Comparison of ENCODE assay signal across 13 cellular contexts in the genomic region with DNA sequence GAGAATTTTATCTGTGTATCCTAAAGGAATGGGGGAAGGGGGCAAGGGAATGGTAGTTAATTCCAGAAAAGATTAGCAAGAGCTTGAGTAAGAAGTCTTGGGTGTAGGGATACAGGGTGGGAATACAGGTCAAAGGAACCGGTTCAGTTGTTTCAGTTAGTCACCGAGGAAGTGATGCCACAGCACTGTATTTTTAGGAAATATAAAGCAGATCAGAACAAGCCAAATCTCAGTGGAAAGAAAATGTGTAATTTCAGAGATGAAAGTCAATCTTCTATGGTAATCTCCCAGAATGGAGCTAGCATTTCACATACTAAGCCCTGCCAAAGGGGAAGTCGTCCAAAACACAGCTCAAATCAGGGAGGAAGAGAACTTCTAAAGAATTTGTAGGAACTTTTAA. TPM values are rescaled to one million over a fixed set of nuclear protein-coding genes. Genes with fewer than 3 reads are reported as not detected.
A peak's percentile ranks its signal among the peaks of the same experiment; 100 is the strongest.
DNase-seq lines count a peak whose midpoint lies in the region; ATAC-seq, FAIRE-seq and TF ChIP-seq lines count a peak whose summit lies in the region.
"Had no signal": no experiment of that assay in that cellular context is flagged by ENCODE, and none has a peak within 500 bp of the region (broad histone marks: within the 10 kb centered on the region; RNA-seq: fewer than 3 reads in every experiment).

No MANE protein-coding gene starts in this region.

- H3K4me1 ChIP-seq in endodermal cell (ENCODE audit: control insufficient read depth, insufficient read depth, low read length), result peaks cover 3% of the 10 kb centered on the region

- POLR2A ChIA-PET in activated CD8-positive, alpha-beta T cell treated with anti-CD3 and anti-CD28 coated beads for 36 hours (lab: Charles Lee), result interaction anchor here (0.8 kb wide), 1 partner anchor 83 kb away, joined by 3 read pairs; no protein-coding TSS in a partner anchor

- DNase-seq in AG09319 (ENCODE audit: extremely low read depth, low read depth) (peak; percentile 54), RCC 7860 (ENCODE audit: low spot score) (peak; percentile 60), endodermal cell (no peak), caudate nucleus (lab: John Stamatoyannopoulos, UW) (no peak), hippocampal formation (lab: John Stamatoyannopoulos, UW) (no peak)
- no peak for DNase-seq in activated CD8-positive, alpha-beta T cell treated with anti-CD3 and anti-CD28 coated beads for 36 hours
- DNase-seq: activated CD8-positive, alpha-beta T cell treated with anti-CD3 and anti-CD28 coated beads, Interleukin-2, amount 10 ng/mL, durations not matched to agents 7 days and 5 days; DMS79; NCI-H187 treated with DMSO at 0.1 percent for 48 hours had no signal

- H3K4me3 ChIP-seq in endodermal cell (ENCODE audit: low read length), result no peak overlapping the region

- H3K36me3 Mint-ChIP-seq in endodermal cell (ENCODE audit: low read depth) (peaks cover 4% of the 10 kb centered on the region), nephron (ENCODE audit: low read depth) (no peaks in the 10 kb centered on the region)
- H3K36me3 Mint-ChIP-seq in activated CD8-positive, alpha-beta T cell treated with anti-CD3 and anti-CD28 coated beads for 36 hours (ENCODE audit: low read depth), result no peaks in the 10 kb centered on the region

- H3K27me3 Mint-ChIP-seq in endodermal cell (ENCODE audit: insufficient read depth) (no peaks in the 10 kb centered on the region), nephron (ENCODE audit: low read depth) (no peaks in the 10 kb centered on the region)
- peaks cover 1% of the 10 kb centered on the region for H3K27me3 Mint-ChIP-seq in activated CD8-positive, alpha-beta T cell treated with anti-CD3 and anti-CD28 coated beads for 36 hours

- H3K9me3 ChIP-seq in endodermal cell (ENCODE audit: control insufficient read depth, low read length), result no peaks in the 10 kb centered on the region

- no peaks in the 10 kb centered on the region for H3K9me3 Mint-ChIP-seq in endodermal cell
- H3K9me3 Mint-ChIP-seq in nephron, result no peaks in the 10 kb centered on the region
- H3K9me3 Mint-ChIP-seq in activated CD8-positive, alpha-beta T cell treated with anti-CD3 and anti-CD28 coated beads for 36 hours, result no peaks in the 10 kb centered on the region
- H3K9me3 Mint-ChIP-seq: activated naive CD4-positive, alpha-beta T cell treated with anti-CD3 and anti-CD28 coated beads, Interleukin-2, amount 50 U/mL, for 72 hours had no signal

- FAIRE-seq in RCC 7860 (lab: Jason Lieb, UNC), result peak; percentile 87

- H3K27me3 ChIP-seq in endodermal cell (ENCODE audit: control insufficient read depth, insufficient read depth, low read length, poor library complexity, severe bottlenecking), result no peaks in the 10 kb centered on the region

- CTCF ChIA-PET in activated CD8-positive, alpha-beta T cell treated with anti-CD3 and anti-CD28 coated beads for 36 hours (lab: Charles Lee), result interaction anchor here (0.6 to 1.2 kb wide), 3 partner anchors 17 to 99 kb away, joined by 3 to 4 read pairs (median 3); no protein-coding TSS in a partner anchor

- intact Hi-C loops in activated CD8-positive, alpha-beta T cell treated with anti-CD3 and anti-CD28 coated beads for 36 hours (cut with micrococcal nuclease), result no loop called here

- no peak overlapping the region for H3K27ac ChIP-seq in endodermal cell (ENCODE audit: low read depth, low read length)
- H3K27ac ChIP-seq in caudate nucleus (ENCODE audit: low read depth, low read length), result no peak overlapping the region

- no peaks in the 10 kb centered on the region for H3K36me3 ChIP-seq in endodermal cell (ENCODE audit: control insufficient read depth, insufficient read depth, low read length)

- H3K27ac Mint-ChIP-seq in endodermal cell (no peak overlapping the region), nephron (peak overlapping the region; percentile 73 to 96 (median 94))
- no peak overlapping the region for H3K27ac Mint-ChIP-seq in activated CD8-positive, alpha-beta T cell treated with anti-CD3 and anti-CD28 coated beads for 36 hours
- H3K27ac Mint-ChIP-seq: activated CD8-positive, alpha-beta T cell treated with anti-CD3 and anti-CD28 coated beads, Interleukin-2, amount 10 ng/mL, durations not matched to agents 7 days and 5 days; activated naive CD4-positive, alpha-beta T cell treated with anti-CD3 and anti-CD28 coated beads, Interleukin-2, amount 50 U/mL, for 72 hours had no signal

- no peak for ATAC-seq in GM18511 (IDR thresholded peaks at IDR 0.05; ENCODE audit: unreplicated experiment)
- no peak for ATAC-seq in activated CD8-positive, alpha-beta T cell treated with anti-CD3 and anti-CD28 coated beads for 36 hours
- ATAC-seq: activated CD8-positive, alpha-beta T cell treated with anti-CD3 and anti-CD28 coated beads, Interleukin-2, amount 10 ng/mL, durations not matched to agents 7 days and 5 days; activated naive CD4-positive, alpha-beta T cell treated with anti-CD3 and anti-CD28 coated beads, Interleukin-2, amount 50 U/mL, for 72 hours had no signal

- WGBS in endodermal cell (ENCODE audit: insufficient coverage in 1 of 2, insufficient read length in 1 of 2), 2 experiments, result 71 to 75% methylated on average over 2 to 3 of the region's 3 CpGs

- TF ChIP-seq CTCF in AG09319 (IDR thresholded peaks at IDR 0.05; ENCODE audit: low read depth, low read length) (no peak), endodermal cell (conservative IDR thresholded peaks at IDR 0.05) (no peak), nephron (IDR thresholded peaks at IDR 0.05; ENCODE audit: unreplicated experiment in 3 of 3) (no peak)
- TF ChIP-seq CTCF in activated CD8-positive, alpha-beta T cell treated with anti-CD3 and anti-CD28 coated beads for 36 hours (IDR thresholded peaks at IDR 0.05), result no peak

- H3K4me1 Mint-ChIP-seq in endodermal cell, result peaks cover 9% of the 10 kb centered on the region
- peaks cover 24% of the 10 kb centered on the region for H3K4me1 Mint-ChIP-seq in nephron
- H3K4me1 Mint-ChIP-seq in activated CD8-positive, alpha-beta T cell treated with anti-CD3 and anti-CD28 coated beads for 36 hours (ENCODE audit: low read depth), result peaks cover 10% of the 10 kb centered on the region

- H3K4me3 Mint-ChIP-seq in endodermal cell, result peak overlapping the region; percentile 3
- peak overlapping the region; percentile 2 to 50 (median 44) for H3K4me3 Mint-ChIP-seq in nephron
- H3K4me3 Mint-ChIP-seq in activated CD8-positive, alpha-beta T cell treated with anti-CD3 and anti-CD28 coated beads for 36 hours, result no peak overlapping the region
- H3K4me3 Mint-ChIP-seq: activated CD8-positive, alpha-beta T cell treated with anti-CD3 and anti-CD28 coated beads, Interleukin-2, amount 10 ng/mL, durations not matched to agents 7 days and 5 days had no signal

- H3K9ac ChIP-seq in endodermal cell (ENCODE audit: extremely low read depth, low read length, poor library complexity, severe bottlenecking), result peak overlapping the region; percentile 1

RNA-seq across cellular contexts. Expression of a gene that starts 4.7 kb away (rescaled TPM):
- total RNA-seq in endodermal cell, result 100 to 1,000 TPM; 600 to 684 TPM
- polyA plus RNA-seq in endodermal cell (2013, experiment 1 of 2), result 567 TPM
- 581 TPM for polyA plus RNA-seq in endodermal cell (2013, experiment 2 of 2)
- 100 to 1,000 TPM; 237 to 240 TPM for total RNA-seq in activated CD8-positive, alpha-beta T cell treated with anti-CD3 and anti-CD28 coated beads for 36 hours

RNA-seq across cellular contexts. Expression of a gene that starts 34.8 kb away (rescaled TPM):
- under 1 TPM; 0.42 to 0.51 TPM for total RNA-seq in endodermal cell
- 18.3 TPM for polyA plus RNA-seq in endodermal cell (2013, experiment 1 of 2)
- 16.8 TPM for polyA plus RNA-seq in endodermal cell (2013, experiment 2 of 2)
- total RNA-seq in activated CD8-positive, alpha-beta T cell treated with anti-CD3 and anti-CD28 coated beads for 36 hours, result not detected
- total RNA-seq: activated CD8-positive, alpha-beta T cell treated with anti-CD3 and anti-CD28 coated beads, Interleukin-2, amount 10 ng/mL, durations not matched to agents 7 days and 5 days; activated naive CD4-positive, alpha-beta T cell treated with anti-CD3 and anti-CD28 coated beads, Interleukin-2, amount 50 U/mL, for 72 hours; T-helper 1 cell treated with Interleukin-12 subunit alpha and Interleukin-12 subunit beta and Interleukin-4 antibody, amounts not matched to agents 30 ng/mL and 1 ng/mL, for 36 hours had no signal

Comparison
In these comparisons a context has a peak if more than half of its experiments do, and no peak if none do; other contexts are left out.
1. DNase-seq: peak in AG09319 (single experiment) and RCC 7860 (single experiment); none in endodermal cell (single experiment), caudate nucleus (0 of 61), hippocampal formation (0 of 2) and activated CD8-positive, alpha-beta T cell treated with anti-CD3 and anti-CD28 coated beads for 36 hours (single experiment).
2. H3K27ac Mint-ChIP-seq: peak in nephron (3 of 3); none in endodermal cell (single experiment) and activated CD8-positive, alpha-beta T cell treated with anti-CD3 and anti-CD28 coated beads for 36 hours (single experiment).